In the genomic region with DNA sequence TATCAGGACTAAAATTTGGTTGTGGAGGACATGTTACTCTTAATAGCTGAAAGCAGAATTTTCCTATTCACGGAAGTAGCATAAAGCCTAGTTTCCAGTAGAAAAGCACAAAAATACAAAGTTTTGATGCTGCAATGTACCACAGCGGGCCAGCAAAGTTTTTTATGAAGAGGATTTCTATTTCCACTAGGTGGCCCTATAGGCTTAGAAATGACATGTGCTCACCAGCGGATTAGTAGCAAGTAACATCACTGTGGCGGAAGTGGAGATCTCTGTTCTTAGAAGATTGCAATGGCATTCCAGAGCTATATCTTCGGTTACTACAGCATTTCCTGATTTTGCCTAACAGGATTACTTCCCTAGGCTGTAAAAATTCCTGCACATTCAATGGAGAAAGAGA, we compare ENCODE assay signal across 11 cellular contexts.
A peak's percentile ranks its signal among the peaks of the same experiment; 100 is the strongest.
DNase-seq lines count a peak whose midpoint lies in the region; TF ChIP-seq lines count a peak whose summit lies in the region.
"Had no signal": no experiment of that assay in that cellular context is flagged by ENCODE, and none has a peak within 500 bp of the region (broad histone marks: within the 10 kb centered on the region; RNA-seq: fewer than 3 reads in every experiment).

No MANE protein-coding gene starts in this region.

- DNase-seq in MCF 10A (ENCODE audit: unreplicated experiment), result no peak
- DNase-seq in breast epithelium (ENCODE audit: low spot score in 2 of 2), result no peak
- peak; percentile 3 for DNase-seq in NT2/D1 (ENCODE audit: low read depth, low spot score)
- DNase-seq in mammary epithelial cell, result no peak
- no peak for DNase-seq in DMS79 treated with DMSO at 0.1 percent for 48 hours (lab: John Stamatoyannopoulos, UW)
- DNase-seq in activated CD8-positive, alpha-beta memory T cell treated with anti-CD3 and anti-CD28 coated beads for 24 hours, result no peak
- DNase-seq in HK-2 (ENCODE audit: unreplicated experiment), result no peak
- DNase-seq in AG20443 (ENCODE audit: low spot score), result no peak
- DNase-seq: GDM1, NCI-H1105 had no signal

- H2AFZ ChIP-seq in mammary epithelial cell (ENCODE audit: low read depth, low read length), result no peak overlapping the region

- H3K27ac ChIP-seq in breast epithelium (no peak overlapping the region), mammary epithelial cell (ENCODE audit: insufficient read depth, low read depth, low read length) (no peak overlapping the region)
- H3K27ac ChIP-seq: cardiac muscle cell had no signal

- H3K4me3 ChIP-seq in breast epithelium (no peak overlapping the region), NT2/D1 (ENCODE audit: insufficient read length, low read depth) (no peak overlapping the region), mammary epithelial cell (replicated peaks in 1 of 3; ENCODE audit: insufficient read depth in 1 of 3, low read depth in 2 of 3, low read length in 3 of 3) (no peak overlapping the region)
- H3K4me3 ChIP-seq: cardiac muscle cell had no signal

- H3K27ac Mint-ChIP-seq in MCF 10A (ENCODE audit: low read depth, unreplicated experiment), result no peak overlapping the region

- in situ Hi-C loops in mammary epithelial cell (cut with MboI; ENCODE audit: low sequenced_read_pairs in 2 of 2), result no loop called here

- H3K9ac ChIP-seq in NT2/D1 (ENCODE audit: insufficient read length, low read depth) (no peak overlapping the region), mammary epithelial cell (ENCODE audit: insufficient read depth, low read length) (no peak overlapping the region)

- TF ChIP-seq CTCF in MCF 10A (IDR thresholded peaks at IDR 0.05; ENCODE audit: unreplicated experiment) (peak; percentile 28), breast epithelium (IDR thresholded peaks at IDR 0.05) (no peak), mammary epithelial cell (conservative IDR thresholded peaks at IDR 0.05 in 1 of 2, IDR thresholded peaks at IDR 0.05 in 1 of 2; ENCODE audit: extremely low read depth in 1 of 2, insufficient read depth in 1 of 2, low read depth in 1 of 2, low read length in 2 of 2) (peak; percentile 4 to 27)

- H3K27me3 ChIP-seq in breast epithelium (no peaks in the 10 kb centered on the region), NT2/D1 (ENCODE audit: insufficient read depth, insufficient read length) (no peaks in the 10 kb centered on the region), mammary epithelial cell (ENCODE audit: insufficient read depth, low read length) (no peaks in the 10 kb centered on the region)
- H3K27me3 ChIP-seq: cardiac muscle cell had no signal

- BruUV-seq in MCF 10A (replicated peaks; lab: Mats Ljungman, UMichigan) (no TSS peak), mammary epithelial cell (replicated peaks; lab: Mats Ljungman, UMichigan) (no TSS peak)

- H3K9me3 Mint-ChIP-seq in MCF 10A (ENCODE audit: unreplicated experiment), result peaks cover 16% of the 10 kb centered on the region

- POLR2A ChIA-PET in MCF 10A (lab: Yijun Ruan, JAX), result no interaction called here

- H3K79me2 ChIP-seq in mammary epithelial cell (ENCODE audit: insufficient read depth, low read length), result no peaks in the 10 kb centered on the region

- no peak overlapping the region for H3K4me2 ChIP-seq in mammary epithelial cell (ENCODE audit: insufficient read depth, low read depth, low read length)

- intact Hi-C loops in MCF 10A (cut with micrococcal nuclease), result loop anchor here (5.0 kb wide), 1 partner anchor 1851 kb away; no protein-coding TSS in a partner anchor
- intact Hi-C loops in breast epithelium (cut with DNase I; ENCODE audit: low total_unique reads), result no loop called here
- intact Hi-C loops in mammary epithelial cell (cut with micrococcal nuclease), result no loop called here

- H3K9me3 ChIP-seq in breast epithelium (peaks cover 16 to 36% of the 10 kb centered on the region in 2 donors), NT2/D1 (ENCODE audit: insufficient read depth, low read length) (peaks cover 21% of the 10 kb centered on the region), mammary epithelial cell (replicated peaks; ENCODE audit: insufficient read depth, low read length) (peaks cover 9% of the 10 kb centered on the region)

- no peak overlapping the region for H3K4me3 Mint-ChIP-seq in MCF 10A (ENCODE audit: unreplicated experiment)

- H4K20me1 ChIP-seq in mammary epithelial cell (ENCODE audit: insufficient read depth, low read length), result no peaks in the 10 kb centered on the region

- no peaks in the 10 kb centered on the region for H3K27me3 Mint-ChIP-seq in MCF 10A (ENCODE audit: insufficient read depth, unreplicated experiment)

- 89% methylated on average over 5 of the region's 5 CpGs for WGBS in mammary epithelial cell (ENCODE audit: low coverage, missing lambda C conversion rate)

- no peak for TF ChIP-seq POLR2A in breast epithelium (IDR thresholded peaks at IDR 0.05)

- dilution Hi-C loops in mammary epithelial cell (cut with HindIII; ENCODE audit: low sequenced_read_pairs), result no loop called here

- H3K36me3 Mint-ChIP-seq in MCF 10A (ENCODE audit: insufficient read depth, unreplicated experiment), result no peaks in the 10 kb centered on the region

- H3K36me3 ChIP-seq in breast epithelium (no peaks in the 10 kb centered on the region), NT2/D1 (ENCODE audit: insufficient read depth, insufficient read length, low read length) (no peaks in the 10 kb centered on the region), mammary epithelial cell (ENCODE audit: insufficient read depth, low read length) (no peaks in the 10 kb centered on the region)

- CTCF ChIA-PET in MCF 10A (lab: Yijun Ruan, JAX) (no interaction called here), mammary epithelial cell (lab: Charles Lee; ENCODE audit: low non-redundant PET) (no interaction called here)

- peaks cover 13% of the 10 kb centered on the region for H3K4me1 Mint-ChIP-seq in MCF 10A (ENCODE audit: insufficient read depth, unreplicated experiment)

- no peaks in the 10 kb centered on the region for H3K4me1 ChIP-seq in breast epithelium
- no peaks in the 10 kb centered on the region for H3K4me1 ChIP-seq in NT2/D1 (ENCODE audit: insufficient read depth, insufficient read length)
- H3K4me1 ChIP-seq in mammary epithelial cell (ENCODE audit: insufficient read depth, low read length), result no peaks in the 10 kb centered on the region

Comparison
In these comparisons a context has a peak if more than half of its experiments do, and no peak if none do; other contexts are left out.
1. CTCF ChIP-seq: peak in MCF 10A (single experiment) and mammary epithelial cell (2 of 2); none in breast epithelium (0 of 3).